8 cellular contexts compared by ENCODE assay signal in the genomic region with DNA sequence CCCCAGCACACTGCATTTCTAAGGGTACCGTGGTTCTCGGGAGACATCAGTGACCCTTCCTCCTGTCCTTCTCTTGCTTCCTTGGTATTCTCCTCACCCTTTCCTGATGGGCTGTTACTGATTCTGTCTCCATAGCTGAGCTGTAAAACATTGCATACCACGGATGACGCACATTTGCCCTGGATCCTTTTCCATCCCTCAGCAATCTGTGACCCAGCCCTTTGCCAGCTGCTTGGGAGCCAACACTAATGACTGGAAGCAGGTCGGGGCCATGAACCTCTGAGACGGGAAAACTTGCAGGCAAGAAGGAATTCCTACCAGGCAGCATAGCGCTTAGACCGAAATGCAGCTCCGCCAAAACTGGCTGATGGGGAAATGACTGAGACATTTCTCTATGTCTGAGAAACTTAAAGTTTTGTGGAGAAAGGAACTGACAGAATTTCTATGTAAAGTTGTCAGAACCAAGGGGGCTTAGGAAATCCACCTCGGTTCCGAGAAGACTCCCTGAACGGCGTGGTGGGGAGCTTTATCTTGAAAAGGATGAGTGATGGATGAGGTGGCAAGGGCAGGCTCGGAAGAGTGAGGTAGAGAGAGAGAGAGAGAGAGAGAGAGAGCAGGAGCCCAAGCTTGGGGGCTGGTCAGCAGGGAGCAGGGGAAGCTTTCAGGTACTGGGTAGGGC. TPM values are rescaled to one million over a fixed set of nuclear protein-coding genes. Genes with fewer than 3 reads are reported as not detected.
DNase-seq lines count a peak whose midpoint lies in the region; TF ChIP-seq lines count a peak whose summit lies in the region.

No MANE protein-coding gene starts in this region.

- H3K27me3 ChIP-seq in MG63 (no peaks in the 10 kb centered on the region), Peyer's patch (no peaks in the 10 kb centered on the region)

- H3K36me3 Mint-ChIP-seq in chondrocyte (ENCODE audit: low read depth): peaks cover 2% of the 10 kb centered on the region

- peaks cover 77% of the 10 kb centered on the region for H3K4me1 Mint-ChIP-seq in chondrocyte (ENCODE audit: low read depth)

- DNase-seq in Daoy (ENCODE audit: low read depth) (peak; percentile 94), MG63 (peak; percentile 76), chondrocyte (ENCODE audit: low spot score) (no peak), non-pigmented ciliary epithelial cell (ENCODE audit: low read depth) (peak; percentile 64), DMS153 treated with DMSO at 0.1 percent for 48 hours (lab: John Stamatoyannopoulos, UW; ENCODE audit: unreplicated experiment) (no peak), Peyer's patch (no peak), NOMO-1 (lab: John Stamatoyannopoulos, UW; ENCODE audit: unreplicated experiment in 2 of 2) (no peak), NCI-H2029 treated with DMSO at 0.1 percent for 48 hours (lab: John Stamatoyannopoulos, UW) (no peak)

- TF ChIP-seq POLR2A in Peyer's patch (IDR thresholded peaks at IDR 0.05): no peak

- H3K4me1 ChIP-seq in Peyer's patch: peaks cover 0 to 4% (median 0%) of the 10 kb centered on the region in 4 donors

- no peaks in the 10 kb centered on the region for H3K27me3 Mint-ChIP-seq in chondrocyte (ENCODE audit: low read depth)

- peak overlapping the region; percentile 96 for H3K27ac Mint-ChIP-seq in chondrocyte (ENCODE audit: unreplicated experiment)

- no peak overlapping the region for H3K4me3 ChIP-seq in MG63
- H3K4me3 ChIP-seq in Peyer's patch: no peak overlapping the region

- TF ChIP-seq CTCF in chondrocyte (IDR thresholded peaks at IDR 0.05) (no peak), Peyer's patch (IDR thresholded peaks at IDR 0.05) (no peak)

- H3K4me3 Mint-ChIP-seq in chondrocyte (ENCODE audit: unreplicated experiment): peak overlapping the region; percentile 42

- H3K9me3 Mint-ChIP-seq in chondrocyte (ENCODE audit: low read depth): peaks cover 9% of the 10 kb centered on the region

- no peaks in the 10 kb centered on the region for H3K36me3 ChIP-seq in MG63
- H3K36me3 ChIP-seq in Peyer's patch: no peaks in the 10 kb centered on the region

- H3K27ac ChIP-seq in Peyer's patch: no peak overlapping the region

- H3K9me3 ChIP-seq in MG63 (no peaks in the 10 kb centered on the region), Peyer's patch (no peaks in the 10 kb centered on the region)

RNA-seq across cellular contexts. Expression of a gene that starts 19.2 kb away (rescaled TPM):
- 104 TPM in 2 replicates for total RNA-seq in Daoy (2014; rRNA removed; shearing (Covaris generic))
- 8.6 and 27.6 TPM in 2 replicates for total RNA-seq in MG63 (2014; rRNA removed; shearing (Covaris generic); ENCODE audit: low replicate concordance)
- total RNA-seq in chondrocyte (109 to 119 TPM (median 117 TPM) in 3 replicates), Peyer's patch (1 to 10 TPM; 2.4 to 7.4 (median 4.5) TPM)

RNA-seq across cellular contexts. Expression of a gene that starts 50.5 kb away (rescaled TPM):
- total RNA-seq in Daoy (2014; rRNA removed; shearing (Covaris generic)): 26.6 and 35.3 TPM in 2 replicates
- 28.6 and 36.9 TPM in 2 replicates for total RNA-seq in MG63 (2014; rRNA removed; shearing (Covaris generic); ENCODE audit: low replicate concordance)
- total RNA-seq in chondrocyte (16.2 to 24.7 TPM (median 17.2 TPM) in 3 replicates), Peyer's patch (10 to 100 TPM in 3 of 4 donors, 1 to 10 TPM in 1; 6.6 to 16.8 (median 15.9) TPM)

RNA-seq across cellular contexts. Expression of a gene that starts 50.9 kb away (rescaled TPM):
- 145 and 146 TPM in 2 replicates for total RNA-seq in Daoy (2014; rRNA removed; shearing (Covaris generic))
- 73.2 and 92.0 TPM in 2 replicates for total RNA-seq in MG63 (2014; rRNA removed; shearing (Covaris generic); ENCODE audit: low replicate concordance)
- 212 to 290 TPM (median 223 TPM) in 3 replicates for total RNA-seq in chondrocyte
- 10 to 100 TPM; 13.2 to 61.6 (median 47.6) TPM for total RNA-seq in Peyer's patch

Comparison
In these comparisons a context has a peak if more than half of its experiments do, and no peak if none do; other contexts are left out.
1. DNase-seq: peak in Daoy (single experiment), MG63 (single experiment) and non-pigmented ciliary epithelial cell (single experiment); none in chondrocyte (single experiment), DMS153 treated with DMSO at 0.1 percent for 48 hours (single experiment), Peyer's patch (0 of 3), NOMO-1 (0 of 2) and NCI-H2029 treated with DMSO at 0.1 percent for 48 hours (single experiment).